14 cellular contexts compared by ENCODE assay signal in genomic region chr15:43067717-43068461, GRCh38. TPM values are rescaled to one million over a fixed set of nuclear protein-coding genes. Genes with fewer than 3 reads are reported as not detected.
DNase-seq lines count a peak whose midpoint lies in the region; ATAC-seq and TF ChIP-seq lines count a peak whose summit lies in the region.
"Had no signal": no experiment of that assay in that cellular context is flagged by ENCODE, and none has a peak within 500 bp of the region (broad histone marks: within the 10 kb centered on the region; RNA-seq: fewer than 3 reads in every experiment).

No MANE protein-coding gene starts in this region.

- no peaks in the 10 kb centered on the region for H3K4me1 ChIP-seq in cardiac muscle cell (ENCODE audit: low read depth)
- H3K4me1 ChIP-seq in testis = no peaks in the 10 kb centered on the region
- H3K4me1 ChIP-seq in CD8-positive, alpha-beta memory T cell (ENCODE audit: insufficient read depth, low read length) = no peaks in the 10 kb centered on the region
- H3K4me1 ChIP-seq: body of pancreas, uterus had no signal

- CTCF ChIA-PET in CD8-positive, alpha-beta memory T cell (lab: Charles Lee) = no interaction called here

- no peaks in the 10 kb centered on the region for H3K27me3 Mint-ChIP-seq in CD8-positive, alpha-beta memory T cell
- H3K27me3 Mint-ChIP-seq: CD4-positive, CD25-positive, alpha-beta regulatory T cell; IgD-negative memory B cell; progenitor cell of endocrine pancreas had no signal

- H3K27ac ChIP-seq in cardiac muscle cell (no peak overlapping the region), testis (no peak overlapping the region)
- H3K27ac ChIP-seq in CD8-positive, alpha-beta memory T cell (ENCODE audit: low read depth, low read length) = no peak overlapping the region
- H3K27ac ChIP-seq: body of pancreas, uterus had no signal

- H3K9me3 Mint-ChIP-seq in stimulated activated effector memory CD8-positive, alpha-beta T cell treated with anti-CD3 and anti-CD28 coated beads, Interleukin-12 subunit alpha, Interleukin-12 subunit beta, amount 100 ng/mL, for 72 hours = no peaks in the 10 kb centered on the region
- no peaks in the 10 kb centered on the region for H3K9me3 Mint-ChIP-seq in CD8-positive, alpha-beta memory T cell
- H3K9me3 Mint-ChIP-seq: CD4-positive, CD25-positive, alpha-beta regulatory T cell; IgD-negative memory B cell had no signal

- 93 to 94% methylated on average over 8 of the region's 8 CpGs for WGBS in testis, 2 donors

- H3K36me3 ChIP-seq in cardiac muscle cell = peaks cover 43% of the 10 kb centered on the region
- no peaks in the 10 kb centered on the region for H3K36me3 ChIP-seq in testis (ENCODE audit: low read depth, missing control alignments)
- peaks cover 23% of the 10 kb centered on the region for H3K36me3 ChIP-seq in CD8-positive, alpha-beta memory T cell (ENCODE audit: insufficient read depth, low read length)
- H3K36me3 ChIP-seq: uterus had no signal

- ATAC-seq in Right ventricle myocardium inferior = no peak
- peak; percentile 99 for ATAC-seq in stimulated activated effector memory CD8-positive, alpha-beta T cell treated with anti-CD3 and anti-CD28 coated beads, Interleukin-12 subunit alpha, Interleukin-12 subunit beta, amount 100 ng/mL, for 72 hours
- ATAC-seq: body of pancreas had no signal

- intact Hi-C loops in Right ventricle myocardium inferior (cut with DNase I) = no loop called here
- intact Hi-C loops in testis (cut with DNase I; ENCODE audit: low total_unique reads) = no loop called here

- H3K4me1 Mint-ChIP-seq in stimulated activated effector memory CD8-positive, alpha-beta T cell treated with anti-CD3 and anti-CD28 coated beads, Interleukin-12 subunit alpha, Interleukin-12 subunit beta, amount 100 ng/mL, for 72 hours = no peaks in the 10 kb centered on the region
- H3K4me1 Mint-ChIP-seq in CD8-positive, alpha-beta memory T cell = peaks cover 0 to 7% (median 2%) of the 10 kb centered on the region in 3 donors
- H3K4me1 Mint-ChIP-seq: IgD-negative memory B cell had no signal

- H3K4me3 ChIP-seq in cardiac muscle cell (no peak overlapping the region), testis (no peak overlapping the region)
- H3K4me3 ChIP-seq in CD8-positive, alpha-beta memory T cell (ENCODE audit: low read length) = no peak overlapping the region
- H3K4me3 ChIP-seq: body of pancreas, uterus had no signal

- TF ChIP-seq POLR2A in erythroblast (IDR thresholded peaks at IDR 0.05; ENCODE audit: low read length) (no peak), testis (IDR thresholded peaks at IDR 0.05) (no peak)

- peaks cover 96% of the 10 kb centered on the region for H3K36me3 Mint-ChIP-seq in stimulated activated effector memory CD8-positive, alpha-beta T cell treated with anti-CD3 and anti-CD28 coated beads, Interleukin-12 subunit alpha, Interleukin-12 subunit beta, amount 100 ng/mL, for 72 hours
- H3K36me3 Mint-ChIP-seq in CD8-positive, alpha-beta memory T cell = peaks cover 4 to 86% (median 26%) of the 10 kb centered on the region in 3 donors

- DNase-seq in cardiac muscle cell (ENCODE audit: low read depth in 1 of 2, low spot score in 1 of 2) (peak; percentile 4 to 36), Right ventricle myocardium inferior (ENCODE audit: missing footprints) (no peak), RKO (ENCODE audit: low spot score) (peak; percentile 15), erythroblast (lab: John Stamatoyannopoulos, UW) (peak; percentile 23 to 56), testis (no peak)
- DNase-seq in stimulated activated effector memory CD8-positive, alpha-beta T cell treated with anti-CD3 and anti-CD28 coated beads, Interleukin-12 subunit alpha, Interleukin-12 subunit beta, amount 100 ng/mL, for 72 hours (ENCODE audit: low spot score in 2 of 2) = peak; percentile 3 to 56
- no peak for DNase-seq in CD8-positive, alpha-beta memory T cell
- no peak for DNase-seq in effector CD4-positive, alpha-beta T cell
- DNase-seq: body of pancreas, Right ventricle myocardium superior, uterus had no signal

- H3K27ac Mint-ChIP-seq in stimulated activated effector memory CD8-positive, alpha-beta T cell treated with anti-CD3 and anti-CD28 coated beads, Interleukin-12 subunit alpha, Interleukin-12 subunit beta, amount 100 ng/mL, for 72 hours = peak overlapping the region; percentile 34
- peak overlapping the region in 1 of 8 donors; percentile 87 for H3K27ac Mint-ChIP-seq in CD8-positive, alpha-beta memory T cell
- H3K27ac Mint-ChIP-seq: CD4-positive, CD25-positive, alpha-beta regulatory T cell; progenitor cell of endocrine pancreas had no signal

- H3K9me3 ChIP-seq in cardiac muscle cell (ENCODE audit: low read depth) (no peaks in the 10 kb centered on the region), testis (no peaks in the 10 kb centered on the region)
- no peaks in the 10 kb centered on the region for H3K9me3 ChIP-seq in CD8-positive, alpha-beta memory T cell (ENCODE audit: low read length)
- H3K9me3 ChIP-seq: body of pancreas, uterus had no signal

- H3K27me3 ChIP-seq in cardiac muscle cell = no peaks in the 10 kb centered on the region
- no peaks in the 10 kb centered on the region for H3K27me3 ChIP-seq in testis
- no peaks in the 10 kb centered on the region for H3K27me3 ChIP-seq in CD8-positive, alpha-beta memory T cell (ENCODE audit: insufficient read depth, low read length, poor library complexity, severe bottlenecking)
- H3K27me3 ChIP-seq: body of pancreas, uterus had no signal

- H3K4me3 Mint-ChIP-seq in stimulated activated effector memory CD8-positive, alpha-beta T cell treated with anti-CD3 and anti-CD28 coated beads, Interleukin-12 subunit alpha, Interleukin-12 subunit beta, amount 100 ng/mL, for 72 hours = no peak overlapping the region
- no peak overlapping the region for H3K4me3 Mint-ChIP-seq in CD8-positive, alpha-beta memory T cell
- H3K4me3 Mint-ChIP-seq: CD4-positive, CD25-positive, alpha-beta regulatory T cell; IgD-negative memory B cell had no signal

- POLR2A ChIA-PET in CD8-positive, alpha-beta memory T cell (lab: Charles Lee) = no interaction called here

- TF ChIP-seq CTCF in cardiac muscle cell (IDR thresholded peaks at IDR 0.05; ENCODE audit: low read depth, low read length) = no peak
- no peak for TF ChIP-seq CTCF in testis (IDR thresholded peaks at IDR 0.05)

RNA-seq across cellular contexts. Expression of gene UBR1, which starts 37.9 kb away (rescaled TPM):
- 20.6 and 22.2 TPM in 2 replicates for total RNA-seq in cardiac muscle cell
- 15.1 and 17.8 TPM in 2 replicates for polyA plus RNA-seq in cardiac muscle cell
- total RNA-seq in Right ventricle myocardium inferior = 20.2 TPM
- 10 to 100 TPM; 36.5 to 40.7 TPM for total RNA-seq in testis
- 21.3 TPM for polyA plus RNA-seq in testis (ENCODE audit: insufficient read depth, low read depth, low replicate concordance)
- total RNA-seq in CD8-positive, alpha-beta memory T cell = 10 to 100 TPM; 28.6 to 29.7 TPM
- polyA plus RNA-seq in CD8-positive, alpha-beta memory T cell = 15.4 TPM

Comparison
In these comparisons a context has a peak if more than half of its experiments do, and no peak if none do; other contexts are left out.
1. DNase-seq: peak in cardiac muscle cell (2 of 2), RKO (single experiment), erythroblast (2 of 2) and stimulated activated effector memory CD8-positive, alpha-beta T cell treated with anti-CD3 and anti-CD28 coated beads, Interleukin-12 subunit alpha, Interleukin-12 subunit beta, amount 100 ng/mL, for 72 hours (2 of 2); none in Right ventricle myocardium inferior (single experiment), testis (single experiment), CD8-positive, alpha-beta memory T cell (0 of 5) and effector CD4-positive, alpha-beta T cell (single experiment).